Comparison of ENCODE assay signal across 1 cellular context in the genomic region with DNA sequence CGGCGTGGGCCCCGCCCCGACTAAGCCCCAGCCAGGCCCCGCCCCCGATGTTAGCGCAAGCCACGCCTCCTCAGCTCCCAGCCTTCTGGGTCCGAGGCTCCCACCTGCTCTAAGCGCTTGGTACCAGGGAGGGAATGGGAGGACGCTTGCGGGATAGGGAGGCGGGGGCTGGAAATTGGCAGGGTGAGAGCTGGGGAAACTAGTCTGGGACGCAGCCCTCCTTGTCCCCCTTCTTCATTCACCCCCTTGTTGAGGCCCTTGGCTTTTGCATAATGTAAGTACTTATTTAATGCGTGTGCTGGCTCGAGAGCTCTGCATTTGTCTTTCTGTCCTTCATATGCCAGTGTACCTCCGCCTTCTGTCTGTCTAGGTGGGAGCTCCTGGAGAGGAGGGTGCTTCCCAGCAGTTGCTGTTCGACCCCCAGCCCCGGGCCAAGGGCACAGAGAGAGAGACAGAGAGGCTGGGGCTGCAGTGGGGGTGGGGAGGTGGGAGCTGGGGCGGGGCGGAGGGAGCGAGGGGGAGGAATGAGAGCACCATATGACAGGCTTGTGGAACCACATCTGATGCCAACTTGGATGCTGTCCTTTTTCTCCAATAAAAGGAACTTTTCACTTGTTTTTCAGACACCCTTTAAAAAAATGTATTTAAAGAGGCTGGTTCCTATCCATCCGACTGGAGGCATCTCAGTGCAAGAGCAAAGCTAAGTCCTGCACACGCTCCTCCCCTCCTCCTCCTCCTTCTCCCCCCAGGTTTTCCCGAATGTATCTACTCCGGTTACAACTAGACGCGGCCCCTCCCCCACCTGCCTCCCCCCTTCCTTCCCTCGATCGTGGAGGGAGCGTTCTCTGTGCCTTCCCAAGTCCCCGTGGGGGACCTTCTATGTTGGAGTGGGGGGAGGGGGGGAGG.
A peak's percentile ranks its signal among the peaks of the same experiment; 100 is the strongest.
TF ChIP-seq lines count a peak whose summit lies in the region.

No MANE protein-coding gene starts in this region.

TF ChIP-seq in WTC11, 78 proteins besides CTCF, POLR2A, EP300 and RAD21 (continued from another document):
- TF ChIP-seq, protein P1, sequence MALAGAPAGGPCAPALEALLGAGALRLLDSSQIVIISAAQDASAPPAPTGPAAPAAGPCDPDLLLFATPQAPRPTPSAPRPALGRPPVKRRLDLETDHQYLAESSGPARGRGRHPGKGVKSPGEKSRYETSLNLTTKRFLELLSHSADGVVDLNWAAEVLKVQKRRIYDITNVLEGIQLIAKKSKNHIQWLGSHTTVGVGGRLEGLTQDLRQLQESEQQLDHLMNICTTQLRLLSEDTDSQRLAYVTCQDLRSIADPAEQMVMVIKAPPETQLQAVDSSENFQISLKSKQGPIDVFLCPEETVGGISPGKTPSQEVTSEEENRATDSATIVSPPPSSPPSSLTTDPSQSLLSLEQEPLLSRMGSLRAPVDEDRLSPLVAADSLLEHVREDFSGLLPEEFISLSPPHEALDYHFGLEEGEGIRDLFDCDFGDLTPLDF (CRISPR knock-in tag; IDR thresholded peaks at IDR 0.05): no peak
- no peak for TF ChIP-seq IRF2 (CRISPR knock-in tag; IDR thresholded peaks at IDR 0.05; ENCODE audit: borderline replicate concordance, low read depth)
- TF ChIP-seq, protein P2, sequence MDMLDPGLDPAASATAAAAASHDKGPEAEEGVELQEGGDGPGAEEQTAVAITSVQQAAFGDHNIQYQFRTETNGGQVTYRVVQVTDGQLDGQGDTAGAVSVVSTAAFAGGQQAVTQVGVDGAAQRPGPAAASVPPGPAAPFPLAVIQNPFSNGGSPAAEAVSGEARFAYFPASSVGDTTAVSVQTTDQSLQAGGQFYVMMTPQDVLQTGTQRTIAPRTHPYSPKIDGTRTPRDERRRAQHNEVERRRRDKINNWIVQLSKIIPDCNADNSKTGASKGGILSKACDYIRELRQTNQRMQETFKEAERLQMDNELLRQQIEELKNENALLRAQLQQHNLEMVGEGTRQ (CRISPR knock-in tag; IDR thresholded peaks at IDR 0.05): 0 out of 2 replicates have a peak, but pooled peaks have one; percentile 3
